15 cellular contexts compared by ENCODE assay signal in the genomic region with DNA sequence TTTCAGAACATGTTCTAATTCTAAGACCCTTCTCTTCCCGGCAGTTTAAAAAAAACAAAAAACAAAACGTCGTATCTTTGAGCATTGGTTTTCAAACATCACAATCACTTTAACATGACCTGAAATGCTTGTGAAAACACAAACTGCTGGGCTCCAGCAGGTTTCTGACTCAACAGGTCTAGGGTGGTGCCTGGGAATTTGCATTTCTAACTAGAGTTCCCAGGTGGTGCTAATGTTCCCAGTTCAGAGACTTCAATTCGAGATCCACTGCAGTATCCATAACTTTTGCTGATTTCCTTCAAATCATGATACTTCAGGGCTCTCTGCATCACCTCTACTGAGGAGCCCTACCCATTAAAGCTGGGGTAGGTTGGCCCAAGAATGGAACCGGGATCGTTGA. TPM values are rescaled to one million over a fixed set of nuclear protein-coding genes. Genes with fewer than 3 reads are reported as not detected.
DNase-seq lines count a peak whose midpoint lies in the region; ATAC-seq and TF ChIP-seq lines count a peak whose summit lies in the region.
"Had no signal": no experiment of that assay in that cellular context is flagged by ENCODE, and none has a peak within 500 bp of the region (broad histone marks: within the 10 kb centered on the region; RNA-seq: fewer than 3 reads in every experiment).

No MANE protein-coding gene starts in this region.

- ATAC-seq in SK-N-SH treated with all-trans-retinoic acid at 6 μM for 48 hours (no peak), upper lobe of left lung (ENCODE audit: low FRiP score in 2 of 2) (no peak)
- ATAC-seq: effector memory CD8-positive, alpha-beta T cell had no signal

- H3K27me3 ChIP-seq in SK-N-SH (ENCODE audit: insufficient read depth) (peaks cover 34% of the 10 kb centered on the region), upper lobe of left lung (no peaks in the 10 kb centered on the region)

- H3K27me3 Mint-ChIP-seq in neural crest cell (ENCODE audit: low read depth): peaks cover 3% of the 10 kb centered on the region

- no peak for TF ChIP-seq RAD21 in SK-N-SH (IDR thresholded peaks at IDR 0.05; ENCODE audit: low read length)

- TF ChIP-seq CTCF in SK-N-SH (IDR thresholded peaks at IDR 0.05) (no peak), epithelial cell of esophagus (IDR thresholded peaks at IDR 0.05; ENCODE audit: insufficient read depth, low read depth, low read length, missing control alignments) (no peak), neural crest cell (conservative IDR thresholded peaks at IDR 0.05) (no peak), upper lobe of left lung (IDR thresholded peaks at IDR 0.05) (no peak)

- H3K36me3 ChIP-seq in SK-N-SH (replicated peaks in 1 of 2; ENCODE audit: control insufficient read depth in 1 of 2, insufficient read depth in 2 of 2, low read length in 1 of 2) (no peaks in the 10 kb centered on the region), upper lobe of left lung (no peaks in the 10 kb centered on the region)

- H2AFZ ChIP-seq in SK-N-SH (ENCODE audit: low read depth): no peak overlapping the region

- no peak overlapping the region for H3K27ac ChIP-seq in SK-N-SH (ENCODE audit: low read depth in 2 of 2, low read length in 1 of 2)
- peak overlapping the region; percentile 92 to 99 (median 94) for H3K27ac ChIP-seq in upper lobe of left lung

- H3K4me1 Mint-ChIP-seq in neural crest cell: peaks cover 37% of the 10 kb centered on the region

- CTCF ChIA-PET in SK-N-SH (lab: Yijun Ruan, JAX): interaction anchor here (1.1 to 2.5 kb wide), 4 partner anchors 8 to 51 kb away, joined by 3 to 12 read pairs (median 4); no protein-coding TSS in a partner anchor

- H3K9me3 Mint-ChIP-seq in neural crest cell: no peaks in the 10 kb centered on the region
- H3K9me3 Mint-ChIP-seq: effector memory CD8-positive, alpha-beta T cell; stimulated activated memory B cell treated with anti-CD40 and anti-IgM and Interleukin-4, amounts not matched to agents 10 μg/mL and 1 μg/mL and 100 μg/mL, for 72 hours had no signal

- H3K4me3 Mint-ChIP-seq in neural crest cell: peak overlapping the region; percentile 70

- DNase-seq in SK-N-SH (no peak), epithelial cell of esophagus (ENCODE audit: low read depth) (peak; percentile 25), neural crest cell (ENCODE audit: low read depth, low spot score) (no peak), upper lobe of left lung (no peak), GOT3 (lab: John Stamatoyannopoulos, UW) (no peak), NOMO-1 treated with DMSO at 0.1 percent for 48 hours (lab: John Stamatoyannopoulos, UW; ENCODE audit: unreplicated experiment) (no peak)
- no peak for DNase-seq in stimulated activated CD4-positive, alpha-beta T cell treated with anti-CD3 and anti-CD28 coated beads, Interleukin-4, amount 100 ng/mL, for 4 hours
- DNase-seq: activated CD8-positive, alpha-beta memory T cell treated with anti-CD3 and anti-CD28 coated beads for 24 hours; DND-41; effector memory CD8-positive, alpha-beta T cell; NCI-H1694 treated with DMSO at 0.1 percent for 48 hours had no signal

- H3K36me3 Mint-ChIP-seq in neural crest cell (ENCODE audit: low read depth): peaks cover 2% of the 10 kb centered on the region
- H3K36me3 Mint-ChIP-seq: stimulated activated memory B cell treated with anti-CD40 and anti-IgM and Interleukin-4, amounts not matched to agents 10 μg/mL and 1 μg/mL and 100 μg/mL, for 72 hours had no signal

- H3K9me2 ChIP-seq in SK-N-SH: no peaks in the 10 kb centered on the region

- no peaks in the 10 kb centered on the region for H3K79me2 ChIP-seq in SK-N-SH (ENCODE audit: insufficient read depth)

- no peaks in the 10 kb centered on the region for H3F3A ChIP-seq in SK-N-SH (replicated peaks; ENCODE audit: insufficient read depth)

- H4K20me1 ChIP-seq in SK-N-SH (ENCODE audit: insufficient read depth): no peaks in the 10 kb centered on the region

- H3K9ac ChIP-seq in SK-N-SH: no peak overlapping the region

- H3K27ac Mint-ChIP-seq in neural crest cell (ENCODE audit: unreplicated experiment): no peak overlapping the region
- H3K27ac Mint-ChIP-seq: effector memory CD8-positive, alpha-beta T cell had no signal

- H3K9me3 ChIP-seq in SK-N-SH (no peaks in the 10 kb centered on the region), upper lobe of left lung (no peaks in the 10 kb centered on the region)

- TF ChIP-seq POLR2A in upper lobe of left lung (IDR thresholded peaks at IDR 0.05): no peak

- H3K4me3 ChIP-seq in SK-N-SH (ENCODE audit: low read depth in 2 of 2, low read length in 1 of 2): no peak overlapping the region
- no peak overlapping the region for H3K4me3 ChIP-seq in epithelial cell of esophagus (ENCODE audit: low read length)
- H3K4me3 ChIP-seq in upper lobe of left lung: peak overlapping the region in 2 of 4 donors; percentile 61 to 79

- H3K4me2 ChIP-seq in SK-N-SH: peak overlapping the region; percentile 87; the same call in 1 of the 2 replicates

- TF ChIP-seq EP300 in SK-N-SH (IDR thresholded peaks at IDR 0.05; ENCODE audit: borderline replicate concordance in 1 of 2, low read depth in 1 of 2, low read length in 1 of 2) (no peak), upper lobe of left lung (IDR thresholded peaks at IDR 0.05) (no peak)

- WGBS in SK-N-SH (ENCODE audit: low lambda C conversion rate): 37% methylated on average over 6 of the region's 6 CpGs
- 50 to 66% methylated on average over 6 of the region's 6 CpGs for WGBS in upper lobe of left lung, 2 donors

- H3K4me1 ChIP-seq in SK-N-SH (ENCODE audit: control insufficient read depth in 1 of 2, insufficient read depth in 2 of 2, low read depth in 1 of 2, low read length in 1 of 2) (peaks cover 0 to 9% of the 10 kb centered on the region in 2 experiments; a peak in 1 of 4 replicates), upper lobe of left lung (peaks cover 23 to 31% (median 26%) of the 10 kb centered on the region in 4 donors)

- POLR2A ChIA-PET in SK-N-SH (lab: Yijun Ruan, JAX): no interaction called here

TF ChIP-seq in SK-N-SH, 30 proteins besides CTCF, POLR2A, EP300 and RAD21 (continues in another document):
- TF ChIP-seq EZH2phosphoT487 (IDR thresholded peaks at IDR 0.05; ENCODE audit: borderline replicate concordance, low read depth): no peak
- no peak for TF ChIP-seq TEAD4 (IDR thresholded peaks at IDR 0.05; ENCODE audit: borderline replicate concordance, insufficient read depth)
- TF ChIP-seq, protein P1, sequence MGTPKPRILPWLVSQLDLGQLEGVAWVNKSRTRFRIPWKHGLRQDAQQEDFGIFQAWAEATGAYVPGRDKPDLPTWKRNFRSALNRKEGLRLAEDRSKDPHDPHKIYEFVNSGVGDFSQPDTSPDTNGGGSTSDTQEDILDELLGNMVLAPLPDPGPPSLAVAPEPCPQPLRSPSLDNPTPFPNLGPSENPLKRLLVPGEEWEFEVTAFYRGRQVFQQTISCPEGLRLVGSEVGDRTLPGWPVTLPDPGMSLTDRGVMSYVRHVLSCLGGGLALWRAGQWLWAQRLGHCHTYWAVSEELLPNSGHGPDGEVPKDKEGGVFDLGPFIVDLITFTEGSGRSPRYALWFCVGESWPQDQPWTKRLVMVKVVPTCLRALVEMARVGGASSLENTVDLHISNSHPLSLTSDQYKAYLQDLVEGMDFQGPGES (IDR thresholded peaks at IDR 0.05; ENCODE audit: low read depth, low read length): no peak
- no peak for TF ChIP-seq GATA2 (CRISPR knock-in tag; IDR thresholded peaks at IDR 0.05)
- no peak for TF ChIP-seq TCF12 (IDR thresholded peaks at IDR 0.05)
- TF ChIP-seq USF2 (IDR thresholded peaks at IDR 0.05; ENCODE audit: borderline replicate concordance, low read depth, low read length): no peak

TF ChIP-seq in SK-N-SH treated with all-trans-retinoic acid at 6 μM for 48 hours, 23 proteins besides CTCF, POLR2A, EP300 and RAD21:
- no peak for TF ChIP-seq GLIS3 (CRISPR knock-in tag; IDR thresholded peaks at IDR 0.05)
- no peak for TF ChIP-seq CSDC2 (CRISPR knock-in tag; IDR thresholded peaks at IDR 0.05)
TF ChIP-seq in SK-N-SH treated with all-trans-retinoic acid at 6 μM for 48 hours: peak in this region for 0.

RNA-seq across cellular contexts. Expression of gene SMPDL3A, which starts 0.8 kb away (rescaled TPM):
- polyA plus RNA-seq in SK-N-SH (2012; rRNA removed): 1.8 and 2.0 TPM in 2 replicates
- polyA plus RNA-seq in SK-N-SH (2012; cell fraction: cytosol; rRNA removed): 1.7 and 2.4 TPM in 2 replicates
- polyA plus RNA-seq in SK-N-SH (2012; cell fraction: nucleus; rRNA removed): 1.5 and 1.6 TPM in 2 replicates
- total RNA-seq in neural crest cell: 3.3 and 3.6 TPM in 2 replicates
- total RNA-seq in upper lobe of left lung: 10 to 100 TPM; 11.0 to 19.9 (median 15.6) TPM

RNA-seq across cellular contexts. Expression of gene FABP7, which starts 8.7 kb away (rescaled TPM):
- polyA plus RNA-seq in SK-N-SH (2012; rRNA removed): not detected in 2 replicates
- not detected in 2 replicates for polyA plus RNA-seq in SK-N-SH (2012; cell fraction: cytosol; rRNA removed)
- not detected in 2 replicates for polyA plus RNA-seq in SK-N-SH (2012; cell fraction: nucleus; rRNA removed)
- total RNA-seq in neural crest cell (246 and 256 TPM in 2 replicates), upper lobe of left lung (not detected)
- total RNA-seq: mucosa of gallbladder; T-helper 1 cell treated with Interleukin-12 subunit alpha and Interleukin-12 subunit beta and Interleukin-4 antibody, amounts not matched to agents 30 ng/mL and 1 ng/mL, for 36 hours had no signal

Comparison
In these comparisons a context has a peak if more than half of its experiments do, and no peak if none do; other contexts are left out.
1. H3K27ac ChIP-seq: peak in upper lobe of left lung (4 of 4); none in SK-N-SH (0 of 2).
2. RNA of gene FABP7, which starts 8.7 kb away (total RNA-seq): 246 to 256 TPM in neural crest cell; not detected in upper lobe of left lung; every median in the first group is over 100 times any median in the second.